1 cellular context compared by ENCODE assay signal in the genomic region with DNA sequence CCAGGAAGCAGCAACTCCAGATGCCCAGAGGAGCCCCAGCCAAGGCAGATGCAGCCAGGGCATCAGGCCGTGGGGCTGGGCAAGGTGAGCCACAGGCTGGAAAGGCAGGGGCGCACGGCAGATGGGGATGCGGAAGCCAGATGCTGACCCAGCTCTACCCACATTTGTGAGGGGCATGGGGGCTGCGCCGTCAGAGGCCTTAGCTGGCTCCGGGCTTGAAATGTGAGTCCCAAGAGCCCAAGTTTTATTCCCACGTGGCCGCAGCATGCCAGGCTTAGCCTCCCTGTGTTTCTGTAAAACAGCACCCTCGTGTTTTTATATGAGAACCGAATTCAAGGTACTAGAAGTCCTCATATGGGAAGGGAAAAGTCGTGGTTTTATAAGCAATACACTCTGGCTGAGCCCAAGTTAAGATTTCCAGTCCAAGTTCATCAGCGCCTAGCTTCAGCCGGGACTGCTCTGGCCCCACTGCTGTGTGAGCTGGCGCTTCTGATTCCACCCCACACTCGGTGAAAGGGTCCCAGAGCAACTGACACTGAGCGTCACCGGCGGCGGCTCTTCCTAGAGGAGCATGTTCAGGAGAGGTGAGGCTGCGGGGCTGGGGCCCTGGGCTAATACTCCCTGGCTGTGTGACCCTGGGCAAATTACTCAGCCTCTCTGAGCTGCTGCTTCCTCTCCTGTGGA.
TF ChIP-seq lines count a peak whose summit lies in the region.

No MANE protein-coding gene starts in this region.

TF ChIP-seq in HepG2, 621 proteins besides CTCF, POLR2A, EP300 and RAD21 (continued from another document):
- TF ChIP-seq, protein P1, sequence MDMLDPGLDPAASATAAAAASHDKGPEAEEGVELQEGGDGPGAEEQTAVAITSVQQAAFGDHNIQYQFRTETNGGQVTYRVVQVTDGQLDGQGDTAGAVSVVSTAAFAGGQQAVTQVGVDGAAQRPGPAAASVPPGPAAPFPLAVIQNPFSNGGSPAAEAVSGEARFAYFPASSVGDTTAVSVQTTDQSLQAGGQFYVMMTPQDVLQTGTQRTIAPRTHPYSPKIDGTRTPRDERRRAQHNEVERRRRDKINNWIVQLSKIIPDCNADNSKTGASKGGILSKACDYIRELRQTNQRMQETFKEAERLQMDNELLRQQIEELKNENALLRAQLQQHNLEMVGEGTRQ (IDR thresholded peaks at IDR 0.05; ENCODE audit: low read depth, low read length): no peak
- TF ChIP-seq, protein P1 (CRISPR knock-in tag; IDR thresholded peaks at IDR 0.05; ENCODE audit: borderline replicate concordance): no peak
- TF ChIP-seq CHD4 (IDR thresholded peaks at IDR 0.05; ENCODE audit: borderline replicate concordance, low read length): no peak
- no peak for TF ChIP-seq ZNF547 (CRISPR knock-in tag; IDR thresholded peaks at IDR 0.05)
- no peak for TF ChIP-seq U2AF2 (IDR thresholded peaks at IDR 0.05; ENCODE audit: low read depth, low read length)
- TF ChIP-seq SRF (IDR thresholded peaks at IDR 0.05; ENCODE audit: low read depth, low read length): no peak
- TF ChIP-seq ZNF10 (CRISPR knock-in tag; IDR thresholded peaks at IDR 0.05; ENCODE audit: borderline replicate concordance, low read depth): no peak
